Comparison of ENCODE assay signal across 15 cellular contexts in the genomic region with DNA sequence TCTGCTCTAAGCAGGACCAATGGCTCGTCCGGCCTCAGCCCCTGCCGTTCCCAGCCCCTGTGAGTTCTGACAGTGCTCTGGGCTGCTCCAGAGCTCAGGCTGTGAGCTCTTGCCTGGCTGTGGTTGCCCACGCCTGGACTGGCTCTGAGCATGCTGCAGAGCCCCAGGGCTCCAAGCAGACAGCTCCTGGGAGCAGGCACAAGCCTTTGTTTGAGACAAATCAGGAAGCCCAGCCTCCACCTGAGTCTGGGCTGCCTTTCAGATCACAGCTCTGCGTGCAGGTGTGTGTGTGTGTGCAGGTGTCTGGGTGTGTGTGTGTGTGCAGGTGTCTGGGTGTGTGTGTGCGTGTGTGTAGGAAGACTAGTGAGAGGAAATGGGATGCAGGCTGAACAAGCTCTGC. TPM values are rescaled to one million over a fixed set of nuclear protein-coding genes. Genes with fewer than 3 reads are reported as not detected.
DNase-seq lines count a peak whose midpoint lies in the region; ATAC-seq and TF ChIP-seq lines count a peak whose summit lies in the region.
"Had no signal": no experiment of that assay in that cellular context is flagged by ENCODE, and none has a peak within 500 bp of the region (broad histone marks: within the 10 kb centered on the region; RNA-seq: fewer than 3 reads in every experiment).

No MANE protein-coding gene starts in this region.

- H3K36me3 ChIP-seq in SK-N-SH (replicated peaks in 1 of 2; ENCODE audit: control insufficient read depth in 1 of 2, insufficient read depth in 2 of 2, low read length in 1 of 2) = no peaks in the 10 kb centered on the region
- H3K36me3 ChIP-seq in CD8-positive, alpha-beta memory T cell (ENCODE audit: insufficient read depth, low read length) = no peaks in the 10 kb centered on the region
- H3K36me3 ChIP-seq: esophagus muscularis mucosa, SJSA1, suprapubic skin had no signal

- H3K9me2 ChIP-seq in SK-N-SH = no peaks in the 10 kb centered on the region

- H3K36me3 Mint-ChIP-seq in nephron (ENCODE audit: low read depth) = no peaks in the 10 kb centered on the region
- no peaks in the 10 kb centered on the region for H3K36me3 Mint-ChIP-seq in CD8-positive, alpha-beta memory T cell
- H3K36me3 Mint-ChIP-seq: naive B cell had no signal

- H3K4me1 Mint-ChIP-seq in nephron = peaks cover 63% of the 10 kb centered on the region
- H3K4me1 Mint-ChIP-seq in CD8-positive, alpha-beta memory T cell = peaks cover 3 to 6% (median 4%) of the 10 kb centered on the region in 3 donors

- H2AFZ ChIP-seq in SK-N-SH (ENCODE audit: low read depth) = no peak overlapping the region

- peak; percentile 63 for DNase-seq in DMS79 treated with DMSO at 0.1 percent for 48 hours (lab: John Stamatoyannopoulos, UW)
- peak; percentile 12 for DNase-seq in NCI-H2029 treated with DMSO at 0.1 percent for 48 hours (lab: John Stamatoyannopoulos, UW)
- peak; percentile 68 for DNase-seq in SK-N-SH
- no peak for DNase-seq in SKM-1 (lab: John Stamatoyannopoulos, UW; ENCODE audit: unreplicated experiment)
- no peak for DNase-seq in CD8-positive, alpha-beta memory T cell
- DNase-seq: anterior cingulate cortex, GDM1, naive B cell had no signal

- H3K4me3 ChIP-seq in SK-N-SH (ENCODE audit: low read depth in 2 of 2, low read length in 1 of 2) = no peak overlapping the region
- no peak overlapping the region for H3K4me3 ChIP-seq in CD8-positive, alpha-beta memory T cell (ENCODE audit: low read length)
- H3K4me3 ChIP-seq: esophagus muscularis mucosa, SJSA1, suprapubic skin had no signal

- H3K27me3 Mint-ChIP-seq in nephron (ENCODE audit: low read depth) = peaks cover 18% of the 10 kb centered on the region
- peaks cover 11 to 14% of the 10 kb centered on the region in 2 donors for H3K27me3 Mint-ChIP-seq in CD8-positive, alpha-beta memory T cell

- H3K9me3 ChIP-seq in SK-N-SH = no peaks in the 10 kb centered on the region
- H3K9me3 ChIP-seq in CD8-positive, alpha-beta memory T cell (ENCODE audit: low read length) = no peaks in the 10 kb centered on the region
- H3K9me3 ChIP-seq: esophagus muscularis mucosa, SJSA1, suprapubic skin had no signal

- H3K79me2 ChIP-seq in SK-N-SH (ENCODE audit: insufficient read depth) = no peaks in the 10 kb centered on the region

- TF ChIP-seq EP300 in SK-N-SH (IDR thresholded peaks at IDR 0.05; ENCODE audit: borderline replicate concordance in 1 of 2, low read depth in 1 of 2, low read length in 1 of 2) = no peak

- H3K4me2 ChIP-seq in SK-N-SH = no peak overlapping the region

- no peaks in the 10 kb centered on the region for H4K20me1 ChIP-seq in SK-N-SH (ENCODE audit: insufficient read depth)

- H3K4me3 Mint-ChIP-seq in nephron = no peak overlapping the region
- H3K4me3 Mint-ChIP-seq in CD8-positive, alpha-beta memory T cell = no peak overlapping the region
- H3K4me3 Mint-ChIP-seq: naive B cell had no signal

- peaks cover 15 to 60% of the 10 kb centered on the region in 2 experiments; a peak in 3 of 4 replicates for H3K4me1 ChIP-seq in SK-N-SH (ENCODE audit: control insufficient read depth in 1 of 2, insufficient read depth in 2 of 2, low read depth in 1 of 2, low read length in 1 of 2)
- H3K4me1 ChIP-seq in CD8-positive, alpha-beta memory T cell (ENCODE audit: insufficient read depth, low read length) = peaks cover 4% of the 10 kb centered on the region

- no peaks in the 10 kb centered on the region for H3F3A ChIP-seq in SK-N-SH (replicated peaks; ENCODE audit: insufficient read depth)

- TF ChIP-seq CTCF in SK-N-SH (IDR thresholded peaks at IDR 0.05) = no peak
- no peak for TF ChIP-seq CTCF in nephron (IDR thresholded peaks at IDR 0.05; ENCODE audit: unreplicated experiment in 3 of 3)

- no peaks in the 10 kb centered on the region for H3K9me3 Mint-ChIP-seq in nephron
- no peaks in the 10 kb centered on the region for H3K9me3 Mint-ChIP-seq in CD8-positive, alpha-beta memory T cell
- H3K9me3 Mint-ChIP-seq: naive B cell had no signal

- no peak for ATAC-seq in GM18498 (IDR thresholded peaks at IDR 0.05; ENCODE audit: unreplicated experiment)
- ATAC-seq: left lobe of liver had no signal

- no peak overlapping the region for H3K9ac ChIP-seq in SK-N-SH

- H3K27ac Mint-ChIP-seq in nephron = peak overlapping the region in 2 of 3 experiments; percentile 53 to 72
- no peak overlapping the region for H3K27ac Mint-ChIP-seq in CD8-positive, alpha-beta memory T cell
- H3K27ac Mint-ChIP-seq: naive B cell had no signal

- H3K27ac ChIP-seq in SK-N-SH (ENCODE audit: low read depth in 2 of 2, low read length in 1 of 2) = peak overlapping the region in 1 of 2 experiments; percentile 70; a peak in 2 of 4 replicates
- H3K27ac ChIP-seq in CD8-positive, alpha-beta memory T cell (ENCODE audit: low read depth, low read length) = no peak overlapping the region
- H3K27ac ChIP-seq: C4-2B, esophagus muscularis mucosa, SJSA1, suprapubic skin had no signal

- H3K27me3 ChIP-seq in SK-N-SH (ENCODE audit: insufficient read depth) = no peaks in the 10 kb centered on the region
- H3K27me3 ChIP-seq in CD8-positive, alpha-beta memory T cell (ENCODE audit: insufficient read depth, low read length, poor library complexity, severe bottlenecking) = no peaks in the 10 kb centered on the region
- H3K27me3 ChIP-seq: SJSA1 had no signal

- 83% methylated on average over 6 of the region's 6 CpGs for WGBS in SK-N-SH (ENCODE audit: low lambda C conversion rate)

- CTCF ChIA-PET in SK-N-SH (lab: Yijun Ruan, JAX) = interaction anchor here (0.7 to 6.9 kb wide), 9 partner anchors 13 to 865 kb away, joined by 3 to 77 read pairs (median 4); a partner anchor contains a TSS
- CTCF ChIA-PET in CD8-positive, alpha-beta memory T cell (lab: Charles Lee) = interaction anchor here (1.3 to 4.3 kb wide), 3 partner anchors 68 to 864 kb away, joined by 3 to 14 read pairs (median 11); no protein-coding TSS in a partner anchor

- POLR2A ChIA-PET in SK-N-SH (lab: Yijun Ruan, JAX) = interaction anchor here (0.7 to 2.2 kb wide), 8 partner anchors 10 to 863 kb away, joined by 3 to 9 read pairs (median 3); a partner anchor contains a TSS
- POLR2A ChIA-PET in CD8-positive, alpha-beta memory T cell (lab: Charles Lee) = interaction anchor here (0.6 kb wide), 1 partner anchor 37 kb away, joined by 4 read pairs; no protein-coding TSS in a partner anchor

- no peak for TF ChIP-seq RAD21 in SK-N-SH (IDR thresholded peaks at IDR 0.05; ENCODE audit: low read length)

TF ChIP-seq in SK-N-SH, 30 proteins besides CTCF, POLR2A, EP300 and RAD21:
- TF ChIP-seq NRF1 (IDR thresholded peaks at IDR 0.05; ENCODE audit: low read depth, low read length) (no peak), MXI1 (IDR thresholded peaks at IDR 0.05; ENCODE audit: low read depth, low read length) (peak; percentile 45; the same call in 1 of the 2 replicates), FOXJ3 (CRISPR knock-in tag; IDR thresholded peaks at IDR 0.05) (0 out of 2 replicates have a peak, but pooled peaks have one; percentile 27), RXRA (IDR thresholded peaks at IDR 0.05; ENCODE audit: borderline replicate concordance, low read depth) (no peak), JUND (IDR thresholded peaks at IDR 0.05) (no peak), GATA2 (CRISPR knock-in tag; IDR thresholded peaks at IDR 0.05) (0 out of 2 replicates have a peak, but pooled peaks have one; percentile 14)
- TF ChIP-seq, protein P1, sequence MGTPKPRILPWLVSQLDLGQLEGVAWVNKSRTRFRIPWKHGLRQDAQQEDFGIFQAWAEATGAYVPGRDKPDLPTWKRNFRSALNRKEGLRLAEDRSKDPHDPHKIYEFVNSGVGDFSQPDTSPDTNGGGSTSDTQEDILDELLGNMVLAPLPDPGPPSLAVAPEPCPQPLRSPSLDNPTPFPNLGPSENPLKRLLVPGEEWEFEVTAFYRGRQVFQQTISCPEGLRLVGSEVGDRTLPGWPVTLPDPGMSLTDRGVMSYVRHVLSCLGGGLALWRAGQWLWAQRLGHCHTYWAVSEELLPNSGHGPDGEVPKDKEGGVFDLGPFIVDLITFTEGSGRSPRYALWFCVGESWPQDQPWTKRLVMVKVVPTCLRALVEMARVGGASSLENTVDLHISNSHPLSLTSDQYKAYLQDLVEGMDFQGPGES (IDR thresholded peaks at IDR 0.05; ENCODE audit: low read depth, low read length) = no peak
TF ChIP-seq in SK-N-SH: peak in this region for 3.

RNA-seq across cellular contexts. Expression of a gene that starts 20.5 kb away (rescaled TPM):
- polyA plus RNA-seq in SK-N-SH (2012; rRNA removed) = 42.5 and 45.0 TPM in 2 replicates
- polyA plus RNA-seq in SK-N-SH (2012; cell fraction: cytosol; rRNA removed) = 31.3 and 38.6 TPM in 2 replicates
- polyA plus RNA-seq in SK-N-SH (2012; cell fraction: nucleus; rRNA removed) = 26.1 and 36.6 TPM in 2 replicates
- total RNA-seq in CD8-positive, alpha-beta memory T cell = 10 to 100 TPM; 15.0 to 16.7 TPM
- polyA plus RNA-seq in CD8-positive, alpha-beta memory T cell = 12.0 TPM

RNA-seq across cellular contexts. Expression of a gene that starts 28.6 kb away (rescaled TPM):
- polyA plus RNA-seq in SK-N-SH (2012; rRNA removed) = 4.7 and 5.2 TPM in 2 replicates
- 4.5 and 4.6 TPM in 2 replicates for polyA plus RNA-seq in SK-N-SH (2012; cell fraction: cytosol; rRNA removed)
- polyA plus RNA-seq in SK-N-SH (2012; cell fraction: nucleus; rRNA removed) = 13.8 and 20.0 TPM in 2 replicates
- total RNA-seq in CD8-positive, alpha-beta memory T cell = 1 to 10 TPM; 1.3 TPM
- 1.3 TPM for polyA plus RNA-seq in CD8-positive, alpha-beta memory T cell

Comparison
In these comparisons a context has a peak if more than half of its experiments do, and no peak if none do; other contexts are left out.
1. DNase-seq: peak in DMS79 treated with DMSO at 0.1 percent for 48 hours (single experiment), NCI-H2029 treated with DMSO at 0.1 percent for 48 hours (single experiment) and SK-N-SH (single experiment); none in SKM-1 (single experiment) and CD8-positive, alpha-beta memory T cell (0 of 5).
2. H3K27ac Mint-ChIP-seq: peak in nephron (2 of 3); none in CD8-positive, alpha-beta memory T cell (0 of 8).